19 cellular contexts compared by ENCODE assay signal in the genomic region with DNA sequence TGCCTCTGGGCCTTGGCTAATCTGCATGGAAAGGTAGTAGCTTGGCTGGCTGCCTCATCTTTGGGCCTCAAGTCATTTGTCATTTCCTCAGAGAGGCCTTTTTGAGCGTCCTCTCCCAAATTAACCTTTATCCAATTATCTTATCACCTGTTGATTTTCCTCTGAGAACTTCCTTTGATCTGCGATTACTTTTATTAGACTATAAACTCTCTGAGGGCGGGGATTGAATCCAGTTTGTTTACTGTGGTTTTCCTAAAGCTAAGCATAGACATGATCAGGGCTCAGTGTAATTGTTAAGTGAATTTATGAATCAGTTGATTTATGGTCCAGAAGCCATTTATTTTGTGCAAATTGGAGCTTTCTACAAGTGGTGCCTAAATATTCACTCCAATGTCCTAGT.
"Had no signal": no experiment of that assay in that cellular context is flagged by ENCODE, and none has a peak within 500 bp of the region (broad histone marks: within the 10 kb centered on the region; RNA-seq: fewer than 3 reads in every experiment).

No MANE protein-coding gene starts in this region.

- DNase-seq: cortex of kidney; dorsolateral prefrontal cortex; effector memory CD4-positive, alpha-beta T cell; foreskin fibroblast; immature natural killer cell; left ventricle myocardium inferior; lower lobe of right lung; midbrain; posterior cingulate gyrus; spleen; stimulated activated CD4-positive, alpha-beta T cell treated with anti-CD3 and anti-CD28 coated beads, Interleukin-15, amount 100 ng/mL, for 24 hours; stimulated activated CD4-positive, alpha-beta T cell treated with anti-CD3 and anti-CD28 coated beads, Interleukin-1b, Interleukin-23, amount 100 ng/mL, for 48 hours; stimulated activated CD4-positive, alpha-beta T cell treated with anti-CD3 and anti-CD28 coated beads, Interleukin-4, amount 100 ng/mL, for 24 hours; tibial artery; upper lobe of right lung had no signal

- ATAC-seq: lower lobe of right lung; sciatic nerve; stimulated activated memory B cell treated with anti-CD40 and anti-IgM and Interleukin-4, amounts not matched to agents 10 μg/mL and 1 μg/mL and 100 μg/mL, for 72 hours; upper lobe of right lung had no signal

- H3K27ac Mint-ChIP-seq: memory B cell; stimulated activated memory B cell treated with anti-CD40 and anti-IgM and Interleukin-4, amounts not matched to agents 10 μg/mL and 1 μg/mL and 100 μg/mL, for 72 hours; stimulated activated naive CD8-positive, alpha-beta T cell treated with anti-CD3 and anti-CD28 coated beads, Interleukin-15, Interleukin-2, amounts not matched to agents 100 ng/mL and 50 ng/mL, for 24 hours had no signal

- H3K9me3 Mint-ChIP-seq: immature natural killer cell; memory B cell; stimulated activated memory B cell treated with anti-CD40 and anti-IgM and Interleukin-4, amounts not matched to agents 10 μg/mL and 1 μg/mL and 100 μg/mL, for 72 hours; stimulated activated naive CD8-positive, alpha-beta T cell treated with anti-CD3 and anti-CD28 coated beads, Interleukin-15, Interleukin-2, amounts not matched to agents 100 ng/mL and 50 ng/mL, for 24 hours had no signal

- H3K4me3 Mint-ChIP-seq: memory B cell; stimulated activated memory B cell treated with anti-CD40 and anti-IgM and Interleukin-4, amounts not matched to agents 10 μg/mL and 1 μg/mL and 100 μg/mL, for 72 hours; stimulated activated naive CD8-positive, alpha-beta T cell treated with anti-CD3 and anti-CD28 coated beads, Interleukin-15, Interleukin-2, amounts not matched to agents 100 ng/mL and 50 ng/mL, for 24 hours had no signal

- H3K27me3 Mint-ChIP-seq: memory B cell; stimulated activated memory B cell treated with anti-CD40 and anti-IgM and Interleukin-4, amounts not matched to agents 10 μg/mL and 1 μg/mL and 100 μg/mL, for 72 hours; stimulated activated naive CD8-positive, alpha-beta T cell treated with anti-CD3 and anti-CD28 coated beads, Interleukin-15, Interleukin-2, amounts not matched to agents 100 ng/mL and 50 ng/mL, for 24 hours had no signal
